In the genomic region with DNA sequence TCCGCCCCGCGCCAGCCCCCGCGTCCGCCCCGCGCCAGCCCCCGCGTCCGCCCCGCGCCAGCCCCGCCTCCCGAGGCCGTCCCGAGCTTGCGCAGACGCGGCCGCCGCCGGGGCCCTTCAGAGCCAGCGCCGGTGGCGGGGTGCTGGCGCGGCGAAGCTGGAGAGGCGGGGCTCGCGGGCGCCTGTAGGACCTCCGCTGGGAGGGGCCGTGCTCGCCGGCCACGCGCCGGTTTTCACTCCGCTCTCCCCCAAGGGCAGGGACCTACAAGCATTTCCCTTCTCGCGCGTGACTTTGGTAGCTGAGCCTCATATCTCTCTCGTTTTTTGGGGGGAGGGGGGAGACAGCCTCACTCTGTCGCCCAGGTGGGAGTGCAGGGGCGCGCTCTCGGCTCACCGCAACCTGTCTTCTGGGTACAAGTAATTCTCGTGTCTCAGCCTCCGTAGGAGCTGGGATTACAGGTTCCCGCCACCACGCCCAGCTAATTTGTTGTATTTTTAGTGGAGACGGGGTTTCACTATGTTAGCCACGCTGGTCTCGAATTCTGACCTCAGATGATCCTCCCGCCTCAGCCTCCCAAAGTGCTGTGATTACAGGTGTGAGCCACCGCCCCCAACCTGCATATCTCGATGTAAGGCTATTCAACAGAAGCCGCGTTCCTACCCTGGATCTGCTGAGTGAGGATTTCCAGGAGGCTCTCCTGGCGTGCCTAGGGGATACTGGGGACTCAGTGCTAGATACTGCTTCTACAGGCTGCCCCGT, we compare ENCODE assay signal across 1 cellular context.
A peak's percentile ranks its signal among the peaks of the same experiment; 100 is the strongest.
TF ChIP-seq lines count a peak whose summit lies in the region.

A gene (minus strand): TSS at position 159 of the 760 bp plus-strand sequence. CDS start 6,595 bp downstream, outside the sequence.

TF ChIP-seq in K562, 482 proteins besides CTCF, POLR2A, EP300 and RAD21 (continued from another document and continues in another):
- TF ChIP-seq, protein P1, sequence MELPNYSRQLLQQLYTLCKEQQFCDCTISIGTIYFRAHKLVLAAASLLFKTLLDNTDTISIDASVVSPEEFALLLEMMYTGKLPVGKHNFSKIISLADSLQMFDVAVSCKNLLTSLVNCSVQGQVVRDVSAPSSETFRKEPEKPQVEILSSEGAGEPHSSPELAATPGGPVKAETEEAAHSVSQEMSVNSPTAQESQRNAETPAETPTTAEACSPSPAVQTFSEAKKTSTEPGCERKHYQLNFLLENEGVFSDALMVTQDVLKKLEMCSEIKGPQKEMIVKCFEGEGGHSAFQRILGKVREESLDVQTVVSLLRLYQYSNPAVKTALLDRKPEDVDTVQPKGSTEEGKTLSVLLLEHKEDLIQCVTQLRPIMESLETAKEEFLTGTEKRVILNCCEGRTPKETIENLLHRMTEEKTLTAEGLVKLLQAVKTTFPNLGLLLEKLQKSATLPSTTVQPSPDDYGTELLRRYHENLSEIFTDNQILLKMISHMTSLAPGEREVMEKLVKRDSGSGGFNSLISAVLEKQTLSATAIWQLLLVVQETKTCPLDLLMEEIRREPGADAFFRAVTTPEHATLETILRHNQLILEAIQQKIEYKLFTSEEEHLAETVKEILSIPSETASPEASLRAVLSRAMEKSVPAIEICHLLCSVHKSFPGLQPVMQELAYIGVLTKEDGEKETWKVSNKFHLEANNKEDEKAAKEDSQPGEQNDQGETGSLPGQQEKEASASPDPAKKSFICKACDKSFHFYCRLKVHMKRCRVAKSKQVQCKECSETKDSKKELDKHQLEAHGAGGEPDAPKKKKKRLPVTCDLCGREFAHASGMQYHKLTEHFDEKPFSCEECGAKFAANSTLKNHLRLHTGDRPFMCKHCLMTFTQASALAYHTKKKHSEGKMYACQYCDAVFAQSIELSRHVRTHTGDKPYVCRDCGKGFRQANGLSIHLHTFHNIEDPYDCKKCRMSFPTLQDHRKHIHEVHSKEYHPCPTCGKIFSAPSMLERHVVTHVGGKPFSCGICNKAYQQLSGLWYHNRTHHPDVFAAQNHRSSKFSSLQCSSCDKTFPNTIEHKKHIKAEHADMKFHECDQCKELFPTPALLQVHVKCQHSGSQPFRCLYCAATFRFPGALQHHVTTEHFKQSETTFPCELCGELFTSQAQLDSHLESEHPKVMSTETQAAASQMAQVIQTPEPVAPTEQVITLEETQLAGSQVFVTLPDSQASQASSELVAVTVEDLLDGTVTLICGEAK (IDR thresholded peaks at IDR 0.05) = 0 out of 2 replicates have a peak, but pooled peaks have one; percentile 20
- TF ChIP-seq, protein P1 (CRISPR knock-in tag; IDR thresholded peaks at IDR 0.05) = no peak
- TF ChIP-seq ZKSCAN8 (CRISPR knock-in tag; IDR thresholded peaks at IDR 0.05) (no peak), ESRRB (CRISPR knock-in tag; IDR thresholded peaks at IDR 0.05; ENCODE audit: borderline replicate concordance) (no peak), NFRKB (IDR thresholded peaks at IDR 0.05; ENCODE audit: low read depth) (no peak), ZNF551 (CRISPR knock-in tag; IDR thresholded peaks at IDR 0.05) (no peak), SUPT5H (IDR thresholded peaks at IDR 0.05) (0 out of 2 replicates have a peak, but pooled peaks have one; percentile 24), GABPB1 (CRISPR knock-in tag; IDR thresholded peaks at IDR 0.05) (no peak), SMARCA5 (IDR thresholded peaks at IDR 0.05) (no peak), ZNF57 (CRISPR knock-in tag; IDR thresholded peaks at IDR 0.05) (no peak), KDM4B (IDR thresholded peaks at IDR 0.05; ENCODE audit: borderline replicate concordance in 2 of 2, low read depth in 1 of 2) (no peak), CEBPB (tag; IDR thresholded peaks at IDR 0.05) (no peak), ZBTB7A (IDR thresholded peaks at IDR 0.05; ENCODE audit: borderline replicate concordance, control insufficient read depth, low read depth, low read length) (peak; percentile 28; the same call in 1 of the 2 replicates), FIP1L1 (IDR thresholded peaks at IDR 0.05; ENCODE audit: low read depth, low read length, poor library complexity, severe bottlenecking) (no peak), HMG20B (CRISPR knock-in tag; IDR thresholded peaks at IDR 0.05) (no peak), CBFB (CRISPR knock-in tag; IDR thresholded peaks at IDR 0.05) (no peak), ZKSCAN3 (CRISPR knock-in tag; IDR thresholded peaks at IDR 0.05) (no peak), POLR2G (IDR thresholded peaks at IDR 0.05; ENCODE audit: low read depth, low read length) (peak; percentile 73), PHF20 (IDR thresholded peaks at IDR 0.05; ENCODE audit: partially characterized antibody) (peak; percentile 17), CSDE1 (IDR thresholded peaks at IDR 0.05) (no peak), BDP1 (IDR thresholded peaks at IDR 0.05; ENCODE audit: insufficient read depth, insufficient read length) (no peak), BRCA1 (IDR thresholded peaks at IDR 0.05) (no peak), BRCA1 (CRISPR knock-in tag; IDR thresholded peaks at IDR 0.05) (no peak), ZNF444 (CRISPR knock-in tag; IDR thresholded peaks at IDR 0.05) (no peak), TEAD4 (IDR thresholded peaks at IDR 0.05; ENCODE audit: low read length) (no peak), TEAD4 (CRISPR knock-in tag; IDR thresholded peaks at IDR 0.05; ENCODE audit: borderline replicate concordance) (no peak)
- TF ChIP-seq, protein P2, sequence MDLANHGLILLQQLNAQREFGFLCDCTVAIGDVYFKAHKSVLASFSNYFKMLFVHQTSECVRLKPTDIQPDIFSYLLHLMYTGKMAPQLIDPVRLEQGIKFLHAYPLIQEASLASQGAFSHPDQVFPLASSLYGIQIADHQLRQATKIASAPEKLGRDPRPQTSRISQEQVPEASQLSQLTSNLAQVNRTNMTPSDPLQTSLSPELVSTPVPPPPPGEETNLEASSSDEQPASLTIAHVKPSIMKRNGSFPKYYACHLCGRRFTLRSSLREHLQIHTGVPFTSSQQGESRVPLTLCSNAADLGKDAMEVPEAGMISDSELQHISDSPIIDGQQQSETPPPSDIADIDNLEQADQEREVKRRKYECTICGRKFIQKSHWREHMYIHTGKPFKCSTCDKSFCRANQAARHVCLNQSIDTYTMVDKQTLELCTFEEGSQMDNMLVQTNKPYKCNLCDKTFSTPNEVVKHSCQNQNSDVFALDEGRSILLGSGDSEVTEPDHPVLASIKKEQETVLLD (IDR thresholded peaks at IDR 0.05) = no peak
- TF ChIP-seq, protein P3, sequence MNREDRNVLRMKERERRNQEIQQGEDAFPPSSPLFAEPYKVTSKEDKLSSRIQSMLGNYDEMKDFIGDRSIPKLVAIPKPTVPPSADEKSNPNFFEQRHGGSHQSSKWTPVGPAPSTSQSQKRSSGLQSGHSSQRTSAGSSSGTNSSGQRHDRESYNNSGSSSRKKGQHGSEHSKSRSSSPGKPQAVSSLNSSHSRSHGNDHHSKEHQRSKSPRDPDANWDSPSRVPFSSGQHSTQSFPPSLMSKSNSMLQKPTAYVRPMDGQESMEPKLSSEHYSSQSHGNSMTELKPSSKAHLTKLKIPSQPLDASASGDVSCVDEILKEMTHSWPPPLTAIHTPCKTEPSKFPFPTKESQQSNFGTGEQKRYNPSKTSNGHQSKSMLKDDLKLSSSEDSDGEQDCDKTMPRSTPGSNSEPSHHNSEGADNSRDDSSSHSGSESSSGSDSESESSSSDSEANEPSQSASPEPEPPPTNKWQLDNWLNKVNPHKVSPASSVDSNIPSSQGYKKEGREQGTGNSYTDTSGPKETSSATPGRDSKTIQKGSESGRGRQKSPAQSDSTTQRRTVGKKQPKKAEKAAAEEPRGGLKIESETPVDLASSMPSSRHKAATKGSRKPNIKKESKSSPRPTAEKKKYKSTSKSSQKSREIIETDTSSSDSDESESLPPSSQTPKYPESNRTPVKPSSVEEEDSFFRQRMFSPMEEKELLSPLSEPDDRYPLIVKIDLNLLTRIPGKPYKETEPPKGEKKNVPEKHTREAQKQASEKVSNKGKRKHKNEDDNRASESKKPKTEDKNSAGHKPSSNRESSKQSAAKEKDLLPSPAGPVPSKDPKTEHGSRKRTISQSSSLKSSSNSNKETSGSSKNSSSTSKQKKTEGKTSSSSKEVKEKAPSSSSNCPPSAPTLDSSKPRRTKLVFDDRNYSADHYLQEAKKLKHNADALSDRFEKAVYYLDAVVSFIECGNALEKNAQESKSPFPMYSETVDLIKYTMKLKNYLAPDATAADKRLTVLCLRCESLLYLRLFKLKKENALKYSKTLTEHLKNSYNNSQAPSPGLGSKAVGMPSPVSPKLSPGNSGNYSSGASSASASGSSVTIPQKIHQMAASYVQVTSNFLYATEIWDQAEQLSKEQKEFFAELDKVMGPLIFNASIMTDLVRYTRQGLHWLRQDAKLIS (CRISPR knock-in tag; IDR thresholded peaks at IDR 0.05) = no peak
- TF ChIP-seq, protein P4, sequence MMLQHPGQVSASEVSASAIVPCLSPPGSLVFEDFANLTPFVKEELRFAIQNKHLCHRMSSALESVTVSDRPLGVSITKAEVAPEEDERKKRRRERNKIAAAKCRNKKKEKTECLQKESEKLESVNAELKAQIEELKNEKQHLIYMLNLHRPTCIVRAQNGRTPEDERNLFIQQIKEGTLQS (IDR thresholded peaks at IDR 0.05) = no peak
- TF ChIP-seq, protein P4 (CRISPR knock-in tag; conservative IDR thresholded peaks at IDR 0.05) = no peak
- TF ChIP-seq, protein P5, sequence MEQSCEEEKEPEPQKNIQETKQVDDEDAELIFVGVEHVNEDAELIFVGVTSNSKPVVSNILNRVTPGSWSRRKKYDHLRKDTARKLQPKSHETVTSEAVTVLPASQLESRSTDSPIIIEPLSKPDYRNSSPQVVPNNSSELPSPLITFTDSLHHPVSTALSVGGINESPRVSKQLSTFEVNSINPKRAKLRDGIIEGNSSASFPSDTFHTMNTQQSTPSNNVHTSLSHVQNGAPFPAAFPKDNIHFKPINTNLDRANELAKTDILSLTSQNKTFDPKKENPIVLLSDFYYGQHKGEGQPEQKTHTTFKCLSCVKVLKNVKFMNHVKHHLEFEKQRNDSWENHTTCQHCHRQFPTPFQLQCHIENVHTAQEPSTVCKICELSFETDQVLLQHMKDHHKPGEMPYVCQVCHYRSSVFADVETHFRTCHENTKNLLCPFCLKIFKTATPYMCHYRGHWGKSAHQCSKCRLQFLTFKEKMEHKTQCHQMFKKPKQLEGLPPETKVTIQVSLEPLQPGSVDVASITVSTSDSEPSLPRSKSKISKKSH (CRISPR knock-in tag; IDR thresholded peaks at IDR 0.05) = no peak
- TF ChIP-seq, protein P6, sequence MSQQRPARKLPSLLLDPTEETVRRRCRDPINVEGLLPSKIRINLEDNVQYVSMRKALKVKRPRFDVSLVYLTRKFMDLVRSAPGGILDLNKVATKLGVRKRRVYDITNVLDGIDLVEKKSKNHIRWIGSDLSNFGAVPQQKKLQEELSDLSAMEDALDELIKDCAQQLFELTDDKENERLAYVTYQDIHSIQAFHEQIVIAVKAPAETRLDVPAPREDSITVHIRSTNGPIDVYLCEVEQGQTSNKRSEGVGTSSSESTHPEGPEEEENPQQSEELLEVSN (IDR thresholded peaks at IDR 0.05; ENCODE audit: borderline replicate concordance in 1 of 2, extremely low read depth in 1 of 2, insufficient read depth in 1 of 2, insufficient read length in 1 of 2, low read depth in 1 of 2, low read length in 1 of 2, poor library complexity in 1 of 2, severe bottlenecking in 1 of 2) = peak in 1 of 2 experiments; percentile 70
- TF ChIP-seq, protein P7, sequence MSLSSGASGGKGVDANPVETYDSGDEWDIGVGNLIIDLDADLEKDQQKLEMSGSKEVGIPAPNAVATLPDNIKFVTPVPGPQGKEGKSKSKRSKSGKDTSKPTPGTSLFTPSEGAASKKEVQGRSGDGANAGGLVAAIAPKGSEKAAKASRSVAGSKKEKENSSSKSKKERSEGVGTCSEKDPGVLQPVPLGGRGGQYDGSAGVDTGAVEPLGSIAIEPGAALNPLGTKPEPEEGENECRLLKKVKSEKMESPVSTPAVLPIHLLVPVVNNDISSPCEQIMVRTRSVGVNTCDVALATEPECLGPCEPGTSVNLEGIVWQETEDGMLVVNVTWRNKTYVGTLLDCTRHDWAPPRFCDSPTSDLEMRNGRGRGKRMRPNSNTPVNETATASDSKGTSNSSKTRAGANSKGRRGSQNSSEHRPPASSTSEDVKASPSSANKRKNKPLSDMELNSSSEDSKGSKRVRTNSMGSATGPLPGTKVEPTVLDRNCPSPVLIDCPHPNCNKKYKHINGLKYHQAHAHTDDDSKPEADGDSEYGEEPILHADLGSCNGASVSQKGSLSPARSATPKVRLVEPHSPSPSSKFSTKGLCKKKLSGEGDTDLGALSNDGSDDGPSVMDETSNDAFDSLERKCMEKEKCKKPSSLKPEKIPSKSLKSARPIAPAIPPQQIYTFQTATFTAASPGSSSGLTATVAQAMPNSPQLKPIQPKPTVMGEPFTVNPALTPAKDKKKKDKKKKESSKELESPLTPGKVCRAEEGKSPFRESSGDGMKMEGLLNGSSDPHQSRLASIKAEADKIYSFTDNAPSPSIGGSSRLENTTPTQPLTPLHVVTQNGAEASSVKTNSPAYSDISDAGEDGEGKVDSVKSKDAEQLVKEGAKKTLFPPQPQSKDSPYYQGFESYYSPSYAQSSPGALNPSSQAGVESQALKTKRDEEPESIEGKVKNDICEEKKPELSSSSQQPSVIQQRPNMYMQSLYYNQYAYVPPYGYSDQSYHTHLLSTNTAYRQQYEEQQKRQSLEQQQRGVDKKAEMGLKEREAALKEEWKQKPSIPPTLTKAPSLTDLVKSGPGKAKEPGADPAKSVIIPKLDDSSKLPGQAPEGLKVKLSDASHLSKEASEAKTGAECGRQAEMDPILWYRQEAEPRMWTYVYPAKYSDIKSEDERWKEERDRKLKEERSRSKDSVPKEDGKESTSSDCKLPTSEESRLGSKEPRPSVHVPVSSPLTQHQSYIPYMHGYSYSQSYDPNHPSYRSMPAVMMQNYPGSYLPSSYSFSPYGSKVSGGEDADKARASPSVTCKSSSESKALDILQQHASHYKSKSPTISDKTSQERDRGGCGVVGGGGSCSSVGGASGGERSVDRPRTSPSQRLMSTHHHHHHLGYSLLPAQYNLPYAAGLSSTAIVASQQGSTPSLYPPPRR (CRISPR knock-in tag; IDR thresholded peaks at IDR 0.05; ENCODE audit: borderline replicate concordance) = no peak
